Comparison of ENCODE assay signal across 8 cellular contexts in genomic region chr6:105757512-105758200, GRCh38.
A peak's percentile ranks its signal among the peaks of the same experiment; 100 is the strongest.
DNase-seq lines count a peak whose midpoint lies in the region; ATAC-seq lines count a peak whose summit lies in the region.

No MANE protein-coding gene starts in this region.

- DNase-seq in cerebellar cortex (ENCODE audit: low spot score) (peak; percentile 64), nucleus accumbens (lab: John Stamatoyannopoulos, UW) (no peak), AML-193 (lab: John Stamatoyannopoulos, UW) (no peak), HT-29 (ENCODE audit: low spot score) (no peak), NCI-H2196 (lab: John Stamatoyannopoulos, UW; ENCODE audit: unreplicated experiment) (no peak)

- ATAC-seq in GM18502 (IDR thresholded peaks at IDR 0.05; ENCODE audit: poor library complexity, unreplicated experiment), result peak; percentile 97
- ATAC-seq in GM21515 (IDR thresholded peaks at IDR 0.05; ENCODE audit: unreplicated experiment), result peak; percentile 95
- ATAC-seq in HG03469 (IDR thresholded peaks at IDR 0.05; ENCODE audit: unreplicated experiment), result peak; percentile 90
